Comparison of ENCODE assay signal across 10 cellular contexts in the genomic region with DNA sequence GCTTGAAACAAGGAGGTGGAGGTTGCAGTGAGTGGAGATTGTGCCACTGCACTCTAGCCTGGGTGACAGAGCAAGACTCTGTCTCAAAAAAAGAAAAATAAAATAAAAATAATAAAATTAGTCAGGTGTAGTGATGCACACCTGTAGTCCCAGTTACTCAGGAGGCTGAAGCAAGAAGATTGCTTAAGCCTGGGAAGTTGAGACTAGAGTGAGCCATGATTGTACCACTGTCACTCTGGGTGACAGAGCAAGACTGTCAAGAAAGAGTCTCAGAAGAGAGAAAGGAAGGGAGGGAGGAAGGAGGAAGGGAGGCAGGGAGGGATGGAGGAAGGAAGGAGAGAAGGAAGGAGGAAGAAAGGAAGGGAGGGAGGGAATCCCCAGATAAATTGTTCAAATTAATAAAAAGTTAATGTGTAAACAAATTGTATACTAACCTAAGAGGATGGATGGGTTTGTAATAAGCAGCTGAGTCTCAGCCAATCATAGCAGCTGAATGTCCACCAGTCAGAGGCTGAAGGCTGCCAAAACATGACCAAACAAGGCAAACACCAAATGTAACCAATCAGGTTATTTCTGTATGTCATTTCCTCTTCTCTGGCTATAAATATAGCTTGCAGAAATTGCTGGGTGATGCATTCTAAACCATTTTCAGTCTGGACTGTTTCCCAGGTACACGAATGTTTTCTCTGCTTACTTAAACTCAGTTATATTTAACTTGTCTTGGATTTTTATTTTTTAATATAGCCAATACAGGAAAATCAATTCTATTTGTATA. TPM values are rescaled to one million over a fixed set of nuclear protein-coding genes. Genes with fewer than 3 reads are reported as not detected.
DNase-seq lines count a peak whose midpoint lies in the region; ATAC-seq and TF ChIP-seq lines count a peak whose summit lies in the region.
"Had no signal": no experiment of that assay in that cellular context is flagged by ENCODE, and none has a peak within 500 bp of the region (broad histone marks: within the 10 kb centered on the region; RNA-seq: fewer than 3 reads in every experiment).

No MANE protein-coding gene starts in this region.

- H3K4me2 ChIP-seq in HCT116 (ENCODE audit: low read length) (no peak overlapping the region), fibroblast of lung (ENCODE audit: extremely low read depth, insufficient read depth, low read length) (no peak overlapping the region)

- peaks cover 6% of the 10 kb centered on the region for H3K36me3 Mint-ChIP-seq in CD4-positive, CD25-positive, alpha-beta regulatory T cell

- CTCF ChIA-PET in HCT116 (lab: Charles Lee): interaction anchor here (1.4 kb wide), 1 partner anchor 64 kb away, joined by 3 read pairs; no protein-coding TSS in a partner anchor

- no peak overlapping the region for H3K9ac ChIP-seq in HCT116 (ENCODE audit: low read length)
- no peak overlapping the region for H3K9ac ChIP-seq in fibroblast of lung (ENCODE audit: insufficient read depth, low read length)

- H2AFZ ChIP-seq in HCT116 (ENCODE audit: low read depth, low read length, poor library complexity, severe bottlenecking) (no peak overlapping the region), fibroblast of lung (ENCODE audit: low read length) (no peak overlapping the region)

- WGBS in thyroid gland, 2 donors: 57 to 70% methylated on average over 1 of the region's 1 CpG

- H3K27me3 Mint-ChIP-seq in CD4-positive, CD25-positive, alpha-beta regulatory T cell: no peaks in the 10 kb centered on the region

- BruUV-seq in HCT116 (replicated peaks; lab: Mats Ljungman, UMichigan): no TSS peak

- H3K4me3 Mint-ChIP-seq in CD4-positive, CD25-positive, alpha-beta regulatory T cell: peak overlapping the region in 2 of 4 donors; percentile 31 to 71

- no peak for ATAC-seq in CD4-positive, CD25-positive, alpha-beta regulatory T cell (ENCODE audit: low read depth in 2 of 2)
- ATAC-seq in HCT116: no peak
- ATAC-seq: heart left ventricle had no signal

- peak overlapping the region; percentile 47 for H3K27ac ChIP-seq in CD4-positive, CD25-positive, alpha-beta regulatory T cell (ENCODE audit: insufficient read depth, low read length, poor library complexity, severe bottlenecking)
- H3K27ac ChIP-seq in HCT116 (ENCODE audit: low read depth, low read length) (no peak overlapping the region), SJSA1 (peak overlapping the region; percentile 96), fibroblast of lung (ENCODE audit: insufficient read depth, low read length) (no peak overlapping the region), thyroid gland (no peak overlapping the region)
- H3K27ac ChIP-seq: adrenal gland had no signal

- no peaks in the 10 kb centered on the region for H3K36me3 ChIP-seq in CD4-positive, CD25-positive, alpha-beta regulatory T cell (ENCODE audit: control insufficient read depth, insufficient read depth, low read length)
- H3K36me3 ChIP-seq in HCT116 (ENCODE audit: control insufficient read depth in 1 of 2, insufficient read depth in 2 of 2, low read length in 2 of 2) (no peaks in the 10 kb centered on the region), SJSA1 (no peaks in the 10 kb centered on the region), fibroblast of lung (ENCODE audit: control insufficient read depth, insufficient read depth, low read length) (no peaks in the 10 kb centered on the region), thyroid gland (no peaks in the 10 kb centered on the region)
- H3K36me3 ChIP-seq: adrenal gland, heart left ventricle had no signal

- peak overlapping the region in 2 of 3 donors; percentile 46 to 52 for H3K27ac Mint-ChIP-seq in CD4-positive, CD25-positive, alpha-beta regulatory T cell

- H3K4me1 Mint-ChIP-seq in CD4-positive, CD25-positive, alpha-beta regulatory T cell: peaks cover 11 to 42% (median 29%) of the 10 kb centered on the region in 4 donors

- no peak for DNase-seq in CD4-positive, CD25-positive, alpha-beta regulatory T cell
- DNase-seq in HCT116 (ENCODE audit: low read depth, low spot score) (peak; percentile 37), SJSA1 (ENCODE audit: low read depth in 1 of 2, low spot score in 2 of 2) (peak in 1 of 2 experiments; percentile 23), fibroblast of lung (ENCODE audit: low read depth in 2 of 2) (peak; percentile 70 to 71), thyroid gland (no peak), pons (ENCODE audit: low spot score) (no peak), inferior parietal cortex (ENCODE audit: extremely low spot score) (no peak), dedifferentiated amniotic fluid mesenchymal stem cell (ENCODE audit: extremely low spot score) (no peak)
- DNase-seq: adrenal gland, heart left ventricle had no signal

- H3K9me2 ChIP-seq in HCT116 (ENCODE audit: insufficient read depth): no peaks in the 10 kb centered on the region

- no peak for TF ChIP-seq RAD21 in HCT116 (IDR thresholded peaks at IDR 0.05; ENCODE audit: low read depth)

- TF ChIP-seq CTCF in HCT116 (IDR thresholded peaks at IDR 0.05 in 2 of 3, conservative IDR thresholded peaks at IDR 0.05 in 1 of 3; ENCODE audit: borderline replicate concordance in 1 of 3, insufficient read depth in 1 of 3, low read depth in 2 of 3, low read length in 2 of 3) (no peak), fibroblast of lung (conservative IDR thresholded peaks at IDR 0.05 in 1 of 2, IDR thresholded peaks at IDR 0.05 in 1 of 2; ENCODE audit: low read depth in 1 of 2, low read length in 2 of 2) (no peak), thyroid gland (IDR thresholded peaks at IDR 0.05) (no peak)

- intact Hi-C loops in HCT116 (cut with micrococcal nuclease) (no loop called here), thyroid gland (cut with DNase I) (no loop called here)

- H3K27me3 ChIP-seq in CD4-positive, CD25-positive, alpha-beta regulatory T cell (ENCODE audit: control insufficient read depth, insufficient read depth, low read length): no peaks in the 10 kb centered on the region
- H3K27me3 ChIP-seq in HCT116 (ENCODE audit: insufficient read depth, low read length): no peaks in the 10 kb centered on the region
- no peaks in the 10 kb centered on the region for H3K27me3 ChIP-seq in SJSA1 (replicated peaks)
- H3K27me3 ChIP-seq in fibroblast of lung (ENCODE audit: control insufficient read depth, insufficient read depth, low read length): no peaks in the 10 kb centered on the region
- H3K27me3 ChIP-seq in thyroid gland: no peaks in the 10 kb centered on the region
- H3K27me3 ChIP-seq: adrenal gland had no signal

- TF ChIP-seq POLR2A in HCT116 (IDR thresholded peaks at IDR 0.05; ENCODE audit: borderline replicate concordance, extremely low read depth, insufficient read depth, insufficient read length) (no peak), thyroid gland (IDR thresholded peaks at IDR 0.05) (no peak)

- RAD21 ChIA-PET in HCT116 (lab: Charles Lee; ENCODE audit: low non-redundant PET in 1 of 2, low total read pairs in 2 of 2, uncharacterized antibody in 2 of 2, unreplicated experiment in 2 of 2): no interaction called here

- H3K79me2 ChIP-seq in HCT116 (ENCODE audit: insufficient read depth, low read length) (peaks cover 5% of the 10 kb centered on the region), fibroblast of lung (ENCODE audit: control insufficient read depth, insufficient read depth, low read length) (no peaks in the 10 kb centered on the region)

- H3K4me3 ChIP-seq in CD4-positive, CD25-positive, alpha-beta regulatory T cell (ENCODE audit: low read depth, low read length): no peak overlapping the region
- H3K4me3 ChIP-seq in HCT116 (replicated peaks in 1 of 2; ENCODE audit: low read depth in 1 of 2, low read length in 2 of 2): no peak overlapping the region
- no peak overlapping the region for H3K4me3 ChIP-seq in SJSA1
- no peak overlapping the region for H3K4me3 ChIP-seq in fibroblast of lung (replicated peaks in 1 of 4; ENCODE audit: control extremely low read depth in 1 of 4, insufficient read depth in 1 of 4, low read depth in 3 of 4, low read length in 4 of 4)
- H3K4me3 ChIP-seq in thyroid gland (replicated peaks in 1 of 3): no peak overlapping the region
- H3K4me3 ChIP-seq: adrenal gland, heart left ventricle had no signal

- H3K4me1 ChIP-seq in CD4-positive, CD25-positive, alpha-beta regulatory T cell (ENCODE audit: control insufficient read depth, insufficient read depth, low read length, poor library complexity, severe bottlenecking): peaks cover 19% of the 10 kb centered on the region
- H3K4me1 ChIP-seq in HCT116 (ENCODE audit: control insufficient read depth in 1 of 2, insufficient read depth in 2 of 2, low read length in 2 of 2): peaks cover 31 to 56% of the 10 kb centered on the region in 2 experiments
- peaks cover 60% of the 10 kb centered on the region for H3K4me1 ChIP-seq in SJSA1 (replicated peaks)
- peaks cover 8% of the 10 kb centered on the region for H3K4me1 ChIP-seq in fibroblast of lung (ENCODE audit: control insufficient read depth, extremely low read depth, insufficient read depth, low read length)
- H3K4me1 ChIP-seq in thyroid gland: peaks cover 5 to 6% of the 10 kb centered on the region in 2 donors

- POLR2A ChIA-PET in HCT116 (lab: Charles Lee): interaction anchor here (0.9 to 1.3 kb wide), 2 partner anchors 41 to 53 kb away, joined by 3 to 5 read pairs; a partner anchor contains a TSS

- peaks cover 0 to 3% (median 0%) of the 10 kb centered on the region in 7 donors for H3K9me3 Mint-ChIP-seq in CD4-positive, CD25-positive, alpha-beta regulatory T cell

- no peaks in the 10 kb centered on the region for H3K9me3 ChIP-seq in CD4-positive, CD25-positive, alpha-beta regulatory T cell (ENCODE audit: control insufficient read depth in 2 of 2, low read length in 2 of 2)
- H3K9me3 ChIP-seq in HCT116 (ENCODE audit: control insufficient read depth in 1 of 2, insufficient read depth in 1 of 2, low read depth in 1 of 2, low read length in 2 of 2) (no peaks in the 10 kb centered on the region), SJSA1 (replicated peaks) (no peaks in the 10 kb centered on the region), fibroblast of lung (ENCODE audit: control insufficient read depth, insufficient read depth, low read depth, low read length) (no peaks in the 10 kb centered on the region), thyroid gland (no peaks in the 10 kb centered on the region)
- H3K9me3 ChIP-seq: adrenal gland, heart left ventricle had no signal

- H4K20me1 ChIP-seq in HCT116 (ENCODE audit: insufficient read depth): no peaks in the 10 kb centered on the region
- no peaks in the 10 kb centered on the region for H4K20me1 ChIP-seq in fibroblast of lung (ENCODE audit: control insufficient read depth, extremely low read depth, insufficient read depth, low read length)

RNA-seq across cellular contexts. Expression of a gene that starts 6.1 kb away (rescaled TPM):
- 16.5 TPM for total RNA-seq in CD4-positive, CD25-positive, alpha-beta regulatory T cell
- 10 to 100 TPM; 12.8 to 16.7 (median 14.9) TPM for polyA plus RNA-seq in CD4-positive, CD25-positive, alpha-beta regulatory T cell
- total RNA-seq in HCT116 (2021; ENCODE audit: unreplicated experiment) (62.4 TPM), fibroblast of lung (7.9 and 8.0 TPM in 2 replicates), thyroid gland (1 to 10 TPM; 5.8 to 8.1 (median 7.3) TPM)
- 54.1 and 55.1 TPM in 2 replicates for polyA plus RNA-seq in HCT116 (2012)
- 63.2 and 83.6 TPM in 2 replicates for total RNA-seq in SJSA1 (2014; rRNA removed; shearing (Covaris generic))
- 8.0 and 19.5 TPM in 2 replicates for polyA plus RNA-seq in fibroblast of lung
- polyA plus RNA-seq in fibroblast of lung (2012): 9.1 and 21.3 TPM in 2 replicates
- 8.1 and 23.3 TPM in 2 replicates for polyA minus RNA-seq in fibroblast of lung (ENCODE audit: low replicate concordance)

RNA-seq across cellular contexts. Expression of a gene that starts 38.3 kb away (rescaled TPM):
- total RNA-seq in CD4-positive, CD25-positive, alpha-beta regulatory T cell: 94.5 TPM
- 10 to 100 TPM in 3 of 4 donors, 1 to 10 TPM in 1; 8.8 to 17.5 (median 14.6) TPM for polyA plus RNA-seq in CD4-positive, CD25-positive, alpha-beta regulatory T cell
- total RNA-seq in HCT116 (2021; ENCODE audit: unreplicated experiment) (0.10 TPM), fibroblast of lung (0.17 and 0.26 TPM in 2 replicates), thyroid gland (1 to 10 TPM; 1.0 to 4.6 (median 2.1) TPM)
- polyA plus RNA-seq in HCT116 (2012): 0.03 TPM in 1 of 2 replicates, not detected in the other
- not detected in 2 replicates for total RNA-seq in SJSA1 (2014; rRNA removed; shearing (Covaris generic))
- not detected in 2 replicates for polyA plus RNA-seq in fibroblast of lung
- polyA plus RNA-seq in fibroblast of lung (2012): 0.05 TPM in 1 of 2 replicates, not detected in the other
- polyA minus RNA-seq in fibroblast of lung (ENCODE audit: low replicate concordance): not detected in 2 replicates

RNA-seq across cellular contexts. Expression of a gene that starts 41.4 kb away (rescaled TPM):
- 0.89 TPM for total RNA-seq in CD4-positive, CD25-positive, alpha-beta regulatory T cell
- 1 to 10 TPM in 1 of 4 donors, under 1 TPM in 2, not detected in 1; 0.32 to 1.1 (median 0.95) TPM for polyA plus RNA-seq in CD4-positive, CD25-positive, alpha-beta regulatory T cell
- total RNA-seq in HCT116 (2021; ENCODE audit: unreplicated experiment) (14.8 TPM), fibroblast of lung (8.0 and 11.7 TPM in 2 replicates), thyroid gland (10 to 100 TPM; 16.8 to 31.6 (median 20.9) TPM)
- 10.6 and 11.2 TPM in 2 replicates for polyA plus RNA-seq in HCT116 (2012)
- 3.6 and 3.8 TPM in 2 replicates for total RNA-seq in SJSA1 (2014; rRNA removed; shearing (Covaris generic))
- polyA plus RNA-seq in fibroblast of lung: 3.8 and 11.3 TPM in 2 replicates
- polyA plus RNA-seq in fibroblast of lung (2012): 4.1 and 10.7 TPM in 2 replicates
- 3.0 and 5.8 TPM in 2 replicates for polyA minus RNA-seq in fibroblast of lung (ENCODE audit: low replicate concordance)

RNA-seq across cellular contexts. Expression of a gene that starts 48.8 kb away (rescaled TPM):
- not detected for total RNA-seq in CD4-positive, CD25-positive, alpha-beta regulatory T cell
- polyA plus RNA-seq in CD4-positive, CD25-positive, alpha-beta regulatory T cell: not detected
- total RNA-seq in HCT116 (2021; ENCODE audit: unreplicated experiment) (45.0 TPM), fibroblast of lung (47.8 and 106 TPM in 2 replicates), thyroid gland (10 to 100 TPM in 1 of 4 donors, 1 to 10 TPM in 3; 3.7 to 12.5 (median 6.9) TPM)
- 37.0 and 46.7 TPM in 2 replicates for polyA plus RNA-seq in HCT116 (2012)
- 4.3 and 8.9 TPM in 2 replicates for total RNA-seq in SJSA1 (2014; rRNA removed; shearing (Covaris generic))
- 6.6 and 30.5 TPM in 2 replicates for polyA plus RNA-seq in fibroblast of lung
- 19.4 and 61.0 TPM in 2 replicates for polyA plus RNA-seq in fibroblast of lung (2012)
- polyA minus RNA-seq in fibroblast of lung (ENCODE audit: low replicate concordance): 42.9 and 144 TPM in 2 replicates

Comparison
In these comparisons a context has a peak if more than half of its experiments do, and no peak if none do; other contexts are left out.
1. DNase-seq: peak in HCT116 (single experiment) and fibroblast of lung (2 of 2); none in CD4-positive, CD25-positive, alpha-beta regulatory T cell (0 of 3), thyroid gland (0 of 2), pons (single experiment), inferior parietal cortex (single experiment) and dedifferentiated amniotic fluid mesenchymal stem cell (single experiment).
2. H3K27ac ChIP-seq: peak in CD4-positive, CD25-positive, alpha-beta regulatory T cell (single experiment) and SJSA1 (single experiment); none in HCT116 (single experiment), fibroblast of lung (single experiment) and thyroid gland (0 of 3).
3. RNA of a gene that starts 38.3 kb away (total RNA-seq): 94.5 TPM in CD4-positive, CD25-positive, alpha-beta regulatory T cell (single experiment); 1.0 to 4.6 TPM in thyroid gland, 0.17 to 0.26 TPM in fibroblast of lung, 0.10 TPM in HCT116 (single experiment) and not detected in SJSA1; every median in the first group is over 10 times any median in the second.